ENCODE assay signal across 1 cellular context in genomic region chr16:54175169-54175551, GRCh38.
TF ChIP-seq lines count a peak whose summit lies in the region.

No MANE protein-coding gene starts in this region.

TF ChIP-seq in HepG2, 621 proteins besides CTCF, POLR2A, EP300 and RAD21 (continued from another document and continues in another):
- 0 out of 2 replicates have a peak, but pooled peaks have one; percentile 54 for TF ChIP-seq HNF4G (IDR thresholded peaks at IDR 0.05; ENCODE audit: borderline replicate concordance, low read depth, low read length)
- no peak for TF ChIP-seq HNF4G (CRISPR knock-in tag; IDR thresholded peaks at IDR 0.05; ENCODE audit: borderline replicate concordance, low read depth)
- TF ChIP-seq ZNF652 (CRISPR knock-in tag; IDR thresholded peaks at IDR 0.05; ENCODE audit: borderline replicate concordance, low read depth), result peak; percentile 8; the same call in 1 of the 2 replicates
- no peak for TF ChIP-seq FOXP1 (IDR thresholded peaks at IDR 0.05)
- TF ChIP-seq FOXP1 (CRISPR knock-in tag; IDR thresholded peaks at IDR 0.05), result peak; percentile 85
- no peak for TF ChIP-seq AGO1 (IDR thresholded peaks at IDR 0.05; ENCODE audit: low read depth, low read length, poor library complexity, severe bottlenecking)
- TF ChIP-seq TP53 (CRISPR knock-in tag; conservative IDR thresholded peaks at IDR 0.05), result no peak
- peak; percentile 78 for TF ChIP-seq HOXA3 (CRISPR knock-in tag; IDR thresholded peaks at IDR 0.05)
- peak; percentile 54; the same call in 1 of the 2 replicates for TF ChIP-seq ESRRA (CRISPR knock-in tag; IDR thresholded peaks at IDR 0.05; ENCODE audit: low read depth)
- 0 out of 2 replicates have a peak, but pooled peaks have one; percentile 49 for TF ChIP-seq MTA1 (CRISPR knock-in tag; IDR thresholded peaks at IDR 0.05; ENCODE audit: borderline replicate concordance)
- TF ChIP-seq ZMAT3 (CRISPR knock-in tag; conservative IDR thresholded peaks at IDR 0.05), result 0 out of 2 replicates have a peak, but pooled peaks have one; percentile 65
- TF ChIP-seq ZNF816 (CRISPR knock-in tag; IDR thresholded peaks at IDR 0.05; ENCODE audit: borderline replicate concordance), result no peak
- TF ChIP-seq NR2F6 (IDR thresholded peaks at IDR 0.05), result peak; percentile 53; the same call in 1 of the 2 replicates
- peak; percentile 31; the same call in 1 of the 2 replicates for TF ChIP-seq NR2F6 (CRISPR knock-in tag; IDR thresholded peaks at IDR 0.05)
- TF ChIP-seq GATAD2A (CRISPR knock-in tag; IDR thresholded peaks at IDR 0.05), result peak; percentile 92
- peak; percentile 75 for TF ChIP-seq ARID5B (CRISPR knock-in tag; IDR thresholded peaks at IDR 0.05)
- 0 out of 2 replicates have a peak, but pooled peaks have one; percentile 14 for TF ChIP-seq ZBTB38 (CRISPR knock-in tag; IDR thresholded peaks at IDR 0.05)
- TF ChIP-seq MEIS1 (CRISPR knock-in tag; IDR thresholded peaks at IDR 0.05; ENCODE audit: borderline replicate concordance), result peak; percentile 90
- 0 out of 2 replicates have a peak, but pooled peaks have one; percentile 62 for TF ChIP-seq ZSCAN20 (CRISPR knock-in tag; IDR thresholded peaks at IDR 0.05; ENCODE audit: borderline replicate concordance)
- TF ChIP-seq YEATS4 (CRISPR knock-in tag; IDR thresholded peaks at IDR 0.05; ENCODE audit: borderline replicate concordance), result peak; percentile 2; the same call in 1 of the 2 replicates
- TF ChIP-seq, protein P1, sequence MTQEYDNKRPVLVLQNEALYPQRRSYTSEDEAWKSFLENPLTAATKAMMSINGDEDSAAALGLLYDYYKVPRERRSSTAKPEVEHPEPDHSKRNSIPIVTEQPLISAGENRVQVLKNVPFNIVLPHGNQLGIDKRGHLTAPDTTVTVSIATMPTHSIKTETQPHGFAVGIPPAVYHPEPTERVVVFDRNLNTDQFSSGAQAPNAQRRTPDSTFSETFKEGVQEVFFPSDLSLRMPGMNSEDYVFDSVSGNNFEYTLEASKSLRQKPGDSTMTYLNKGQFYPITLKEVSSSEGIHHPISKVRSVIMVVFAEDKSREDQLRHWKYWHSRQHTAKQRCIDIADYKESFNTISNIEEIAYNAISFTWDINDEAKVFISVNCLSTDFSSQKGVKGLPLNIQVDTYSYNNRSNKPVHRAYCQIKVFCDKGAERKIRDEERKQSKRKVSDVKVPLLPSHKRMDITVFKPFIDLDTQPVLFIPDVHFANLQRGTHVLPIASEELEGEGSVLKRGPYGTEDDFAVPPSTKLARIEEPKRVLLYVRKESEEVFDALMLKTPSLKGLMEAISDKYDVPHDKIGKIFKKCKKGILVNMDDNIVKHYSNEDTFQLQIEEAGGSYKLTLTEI (CRISPR knock-in tag; conservative IDR thresholded peaks at IDR 0.05), result no peak
- peak; percentile 50; the same call in 1 of the 2 replicates for TF ChIP-seq SMAD3 (CRISPR knock-in tag; IDR thresholded peaks at IDR 0.05)
- TF ChIP-seq MIER2 (CRISPR knock-in tag; IDR thresholded peaks at IDR 0.05), result no peak
- TF ChIP-seq ZNF556 (CRISPR knock-in tag; IDR thresholded peaks at IDR 0.05; ENCODE audit: borderline replicate concordance), result 0 out of 2 replicates have a peak, but pooled peaks have one; percentile 55
- peak; percentile 28; the same call in 1 of the 2 replicates for TF ChIP-seq ZNF33A (CRISPR knock-in tag; IDR thresholded peaks at IDR 0.05; ENCODE audit: borderline replicate concordance)
- peak; percentile 99 to 100 for TF ChIP-seq MAFK (conservative IDR thresholded peaks at IDR 0.05 in 1 of 2, IDR thresholded peaks at IDR 0.05 in 1 of 2; ENCODE audit: low read length in 2 of 2)
- no peak for TF ChIP-seq ZKSCAN5 (CRISPR knock-in tag; IDR thresholded peaks at IDR 0.05)
- no peak for TF ChIP-seq ATF7 (IDR thresholded peaks at IDR 0.05)
- TF ChIP-seq ATF7 (CRISPR knock-in tag; IDR thresholded peaks at IDR 0.05), result peak; percentile 47; the same call in 1 of the 2 replicates
- peak; percentile 61; the same call in 1 of the 2 replicates for TF ChIP-seq ZNF678 (CRISPR knock-in tag; IDR thresholded peaks at IDR 0.05)
- TF ChIP-seq ZNF44 (CRISPR knock-in tag; IDR thresholded peaks at IDR 0.05), result no peak; the same call in 1 of the 2 replicates
- TF ChIP-seq MAFG (CRISPR knock-in tag; IDR thresholded peaks at IDR 0.05), result peak; percentile 53; the same call in 1 of the 2 replicates
- TF ChIP-seq ZNF614 (CRISPR knock-in tag; IDR thresholded peaks at IDR 0.05; ENCODE audit: borderline replicate concordance), result peak; percentile 45; the same call in 1 of the 2 replicates
- 0 out of 2 replicates have a peak, but pooled peaks have one; percentile 15 for TF ChIP-seq GATA4 (IDR thresholded peaks at IDR 0.05; ENCODE audit: borderline replicate concordance, low read depth)
- TF ChIP-seq NFAT5 (CRISPR knock-in tag; IDR thresholded peaks at IDR 0.05), result 0 out of 2 replicates have a peak, but pooled peaks have one; percentile 37
- peak; percentile 94 for TF ChIP-seq SALL1 (CRISPR knock-in tag; IDR thresholded peaks at IDR 0.05)
- TF ChIP-seq PITX1 (CRISPR knock-in tag; IDR thresholded peaks at IDR 0.05), result peak; percentile 47; the same call in 1 of the 2 replicates
- TF ChIP-seq IKZF1 (IDR thresholded peaks at IDR 0.05), result no peak
- 0 out of 2 replicates have a peak, but pooled peaks have one; percentile 49 for TF ChIP-seq HINFP (CRISPR knock-in tag; IDR thresholded peaks at IDR 0.05; ENCODE audit: low read depth)
- TF ChIP-seq SOX13 (IDR thresholded peaks at IDR 0.05), result no peak; the same call in 1 of the 2 replicates
- TF ChIP-seq SOX13 (CRISPR knock-in tag; conservative IDR thresholded peaks at IDR 0.05 in 1 of 2, IDR thresholded peaks at IDR 0.05 in 1 of 2), result peak in 1 of 2 experiments; percentile 64; a peak in 1 of 4 replicates
- no peak for TF ChIP-seq HNRNPK (IDR thresholded peaks at IDR 0.05; ENCODE audit: low read depth, low read length, poor library complexity, severe bottlenecking)
- TF ChIP-seq, protein P2, sequence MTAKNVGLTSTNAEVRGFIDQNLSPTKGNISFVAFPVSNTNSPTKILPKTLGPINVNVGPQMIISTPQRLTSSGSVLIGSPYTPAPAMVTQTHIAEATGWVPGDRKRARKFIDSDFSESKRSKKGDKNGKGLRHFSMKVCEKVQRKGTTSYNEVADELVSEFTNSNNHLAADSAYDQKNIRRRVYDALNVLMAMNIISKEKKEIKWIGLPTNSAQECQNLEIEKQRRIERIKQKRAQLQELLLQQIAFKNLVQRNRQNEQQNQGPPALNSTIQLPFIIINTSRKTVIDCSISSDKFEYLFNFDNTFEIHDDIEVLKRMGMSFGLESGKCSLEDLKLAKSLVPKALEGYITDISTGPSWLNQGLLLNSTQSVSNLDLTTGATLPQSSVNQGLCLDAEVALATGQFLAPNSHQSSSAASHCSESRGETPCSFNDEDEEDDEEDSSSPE (CRISPR knock-in tag; IDR thresholded peaks at IDR 0.05), result peak; percentile 54; the same call in 1 of the 2 replicates
- 0 out of 2 replicates have a peak, but pooled peaks have one; percentile 30 for TF ChIP-seq NKX3-1 (CRISPR knock-in tag; IDR thresholded peaks at IDR 0.05)
- no peak for TF ChIP-seq HNRNPLL (IDR thresholded peaks at IDR 0.05; ENCODE audit: low read depth, low read length, poor library complexity, severe bottlenecking)
- peak; percentile 9; the same call in 1 of the 2 replicates for TF ChIP-seq RBFOX2 (IDR thresholded peaks at IDR 0.05; ENCODE audit: low read depth, low read length)
- no peak for TF ChIP-seq TBX2 (CRISPR knock-in tag; IDR thresholded peaks at IDR 0.05; ENCODE audit: borderline replicate concordance)
- TF ChIP-seq, protein P3, sequence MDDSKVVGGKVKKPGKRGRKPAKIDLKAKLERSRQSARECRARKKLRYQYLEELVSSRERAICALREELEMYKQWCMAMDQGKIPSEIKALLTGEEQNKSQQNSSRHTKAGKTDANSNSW (CRISPR knock-in tag; IDR thresholded peaks at IDR 0.05; ENCODE audit: borderline replicate concordance), result no peak
- 0 out of 2 replicates have a peak, but pooled peaks have one; percentile 52 for TF ChIP-seq ZNF775 (CRISPR knock-in tag; IDR thresholded peaks at IDR 0.05; ENCODE audit: borderline replicate concordance)
- 0 out of 2 replicates have a peak, but pooled peaks have one; percentile 8 for TF ChIP-seq ZNF292 (CRISPR knock-in tag; IDR thresholded peaks at IDR 0.05; ENCODE audit: borderline replicate concordance, low read depth)
- TF ChIP-seq ZNF34 (CRISPR knock-in tag; IDR thresholded peaks at IDR 0.05; ENCODE audit: borderline replicate concordance), result 0 out of 2 replicates have a peak, but pooled peaks have one; percentile 56
- TF ChIP-seq BRD4 (CRISPR knock-in tag; IDR thresholded peaks at IDR 0.05), result peak; percentile 53; the same call in 1 of the 2 replicates
- no peak for TF ChIP-seq ZNF660 (CRISPR knock-in tag; IDR thresholded peaks at IDR 0.05; ENCODE audit: borderline replicate concordance, low read depth)
- TF ChIP-seq SOX5 (CRISPR knock-in tag; IDR thresholded peaks at IDR 0.05; ENCODE audit: borderline replicate concordance), result peak; percentile 58; the same call in 1 of the 2 replicates
- TF ChIP-seq ZNF33B (CRISPR knock-in tag; IDR thresholded peaks at IDR 0.05), result peak; percentile 63; the same call in 1 of the 2 replicates
